ENCODE assay signal across 8 cellular contexts in the genomic region with DNA sequence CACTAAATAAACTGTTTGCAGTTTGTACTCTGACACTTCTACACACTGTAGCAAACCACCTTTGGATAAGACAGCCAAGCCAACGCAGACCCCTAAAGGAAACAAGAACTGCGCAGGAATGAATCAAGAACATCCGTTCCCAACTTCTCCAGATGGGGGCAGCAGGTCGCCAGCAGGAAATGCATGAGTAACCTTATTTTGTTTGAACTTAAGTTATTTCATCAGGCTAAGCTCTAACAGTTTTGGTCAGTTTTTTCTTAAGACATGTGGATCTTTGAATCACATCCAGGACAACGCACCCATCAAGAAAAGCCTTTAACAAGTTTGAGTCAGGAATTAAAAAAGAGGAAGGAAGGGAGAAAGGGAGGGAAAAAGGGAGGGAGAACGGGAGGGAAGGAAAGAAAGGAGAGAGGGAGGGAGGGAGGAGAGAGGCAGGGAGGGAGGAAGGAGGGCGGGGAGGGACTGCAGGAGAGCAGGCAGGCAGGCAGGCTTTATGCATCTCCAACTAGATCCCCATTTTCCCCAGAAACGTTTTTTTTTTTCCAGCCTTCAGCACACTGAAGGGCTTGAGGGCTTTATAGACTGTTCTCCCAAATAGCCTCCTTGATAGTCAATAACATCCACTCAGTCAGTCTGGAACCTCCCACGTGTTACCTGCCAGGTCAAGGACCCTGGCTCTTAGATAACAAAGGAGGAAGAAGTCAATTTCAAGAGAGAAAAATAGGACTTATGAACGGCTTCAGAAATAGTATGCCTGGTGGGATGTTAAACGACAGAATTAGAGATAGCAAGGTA. TPM values are rescaled to one million over a fixed set of nuclear protein-coding genes. Genes with fewer than 3 reads are reported as not detected.
A peak's percentile ranks its signal among the peaks of the same experiment; 100 is the strongest.
DNase-seq lines count a peak whose midpoint lies in the region; ATAC-seq, FAIRE-seq and TF ChIP-seq lines count a peak whose summit lies in the region.

No MANE protein-coding gene starts in this region.

- ATAC-seq in activated CD4-positive, CD25-positive, alpha-beta regulatory T cell treated with anti-CD3 and anti-CD28 coated beads, Interleukin-2, amount 50 U/mL, for 24 hours = peak; percentile 63 to 75
- no peak for ATAC-seq in HG03175 (IDR thresholded peaks at IDR 0.05; ENCODE audit: unreplicated experiment)

- DNase-seq in GM19238 (ENCODE audit: insufficient read length, low spot score) = peak; percentile 13
- peak; percentile 20 for DNase-seq in NCI-H2227 treated with DMSO at 0.1 percent for 48 hours (lab: John Stamatoyannopoulos, UW)
- peak; percentile 83 for DNase-seq in cerebellar cortex (ENCODE audit: low spot score)
- peak; percentile 56 for DNase-seq in kidney epithelial cell (ENCODE audit: low read depth)
- DNase-seq in stimulated activated CD4-positive, alpha-beta T cell treated with anti-CD3 and anti-CD28 coated beads, Interleukin-1b, Interleukin-23, amount 100 ng/mL, for 1 hour (ENCODE audit: low read depth in 2 of 2) = peak; percentile 22 to 66

- H3K27me3 ChIP-seq in kidney epithelial cell (ENCODE audit: control insufficient read depth, insufficient read depth, low read length) = no peaks in the 10 kb centered on the region

- peak; percentile 59 for FAIRE-seq in A204.1 (lab: Jason Lieb, UNC)

- H3K36me3 ChIP-seq in kidney epithelial cell (ENCODE audit: control insufficient read depth, insufficient read depth, low read length) = no peaks in the 10 kb centered on the region

- peak; percentile 76 for TF ChIP-seq CTCF in kidney epithelial cell (IDR thresholded peaks at IDR 0.05; ENCODE audit: insufficient read depth, low read length, poor library complexity, severe bottlenecking)

- H3K4me3 ChIP-seq in kidney epithelial cell (ENCODE audit: low read depth, low read length) = peak overlapping the region; percentile 21

RNA-seq across cellular contexts. Expression of gene BHMT, which starts 22.2 kb away (rescaled TPM):
- 0.14 and 0.88 TPM in 2 replicates for total RNA-seq in kidney epithelial cell

Comparison
In these comparisons a context has a peak if more than half of its experiments do, and no peak if none do; other contexts are left out.
1. DNase-seq: peak in every context shown above with its lines; median percentile 83 in cerebellar cortex; 56 in kidney epithelial cell; 44 in stimulated activated CD4-positive, alpha-beta T cell treated with anti-CD3 and anti-CD28 coated beads, Interleukin-1b, Interleukin-23, amount 100 ng/mL, for 1 hour; 20 in NCI-H2227 treated with DMSO at 0.1 percent for 48 hours; 13 in GM19238.